Comparison of ENCODE assay signal across 9 cellular contexts in genomic region chr5:174608631-174609097, GRCh38.
DNase-seq lines count a peak whose midpoint lies in the region; ATAC-seq, FAIRE-seq and TF ChIP-seq lines count a peak whose summit lies in the region.
"Had no signal": no experiment of that assay in that cellular context is flagged by ENCODE, and none has a peak within 500 bp of the region (broad histone marks: within the 10 kb centered on the region; RNA-seq: fewer than 3 reads in every experiment).

No MANE protein-coding gene starts in this region.

- FAIRE-seq in GM19239 (lab: Jason Lieb, UNC): no peak

- H3K27ac Mint-ChIP-seq in dendritic cell treated with granulocyte-macrophage colony-stimulating factor and Interleukin-4, amounts not matched to agents 40 ng/mL and 50 ng/mL, for 4 days: peak overlapping the region; percentile 15
- H3K27ac Mint-ChIP-seq in natural killer cell treated with Interleukin-12 subunit alpha and Interleukin-12 subunit beta and Interleukin-15 and Interleukin-18, amount 100 ng/mL, for 72 hours: no peak overlapping the region

- no peaks in the 10 kb centered on the region for H3K36me3 Mint-ChIP-seq in dendritic cell treated with granulocyte-macrophage colony-stimulating factor and Interleukin-4, amounts not matched to agents 40 ng/mL and 50 ng/mL, for 4 days (ENCODE audit: low read depth)
- no peaks in the 10 kb centered on the region for H3K36me3 Mint-ChIP-seq in natural killer cell treated with Interleukin-12 subunit alpha and Interleukin-12 subunit beta and Interleukin-15 and Interleukin-18, amount 100 ng/mL, for 72 hours

- H3K27ac ChIP-seq in gastrocnemius medialis: no peak overlapping the region

- TF ChIP-seq POLR2A in gastrocnemius medialis (IDR thresholded peaks at IDR 0.05): no peak

- H3K4me3 Mint-ChIP-seq in dendritic cell treated with granulocyte-macrophage colony-stimulating factor and Interleukin-4, amounts not matched to agents 40 ng/mL and 50 ng/mL, for 4 days: peak overlapping the region; percentile 56
- H3K4me3 Mint-ChIP-seq in natural killer cell treated with Interleukin-12 subunit alpha and Interleukin-12 subunit beta and Interleukin-15 and Interleukin-18, amount 100 ng/mL, for 72 hours: no peak overlapping the region

- peaks cover 41% of the 10 kb centered on the region for H3K27me3 Mint-ChIP-seq in dendritic cell treated with granulocyte-macrophage colony-stimulating factor and Interleukin-4, amounts not matched to agents 40 ng/mL and 50 ng/mL, for 4 days
- H3K27me3 Mint-ChIP-seq in natural killer cell treated with Interleukin-12 subunit alpha and Interleukin-12 subunit beta and Interleukin-15 and Interleukin-18, amount 100 ng/mL, for 72 hours: peaks cover 7 to 12% of the 10 kb centered on the region in 2 donors

- no peaks in the 10 kb centered on the region for H3K36me3 ChIP-seq in gastrocnemius medialis

- no peaks in the 10 kb centered on the region for H3K9me3 ChIP-seq in gastrocnemius medialis

- H3K9me3 Mint-ChIP-seq in dendritic cell treated with granulocyte-macrophage colony-stimulating factor and Interleukin-4, amounts not matched to agents 40 ng/mL and 50 ng/mL, for 4 days: no peaks in the 10 kb centered on the region
- H3K9me3 Mint-ChIP-seq in natural killer cell treated with Interleukin-12 subunit alpha and Interleukin-12 subunit beta and Interleukin-15 and Interleukin-18, amount 100 ng/mL, for 72 hours: no peaks in the 10 kb centered on the region

- intact Hi-C loops in dendritic cell treated with granulocyte-macrophage colony-stimulating factor and Interleukin-4, amounts not matched to agents 40 ng/mL and 50 ng/mL, for 4 days (cut with micrococcal nuclease): no loop called here
- intact Hi-C loops in gastrocnemius medialis (cut with DNase I; ENCODE audit: low total_unique reads): no loop called here

- DNase-seq in C1 segment of cervical spinal cord (lab: John Stamatoyannopoulos, UW) (peak in 9 of 14 donors; percentile 2 to 45 (median 21)), MV-4-11 (lab: John Stamatoyannopoulos, UW) (peak; percentile 94), NCI-H748 treated with DMSO at 0.1 percent for 48 hours (lab: John Stamatoyannopoulos, UW) (no peak), DMS153 (lab: John Stamatoyannopoulos, UW) (no peak), GM19239 (ENCODE audit: insufficient read length, low spot score) (no peak), gastrocnemius medialis (no peak)
- DNase-seq in natural killer cell treated with Interleukin-12 subunit alpha and Interleukin-12 subunit beta and Interleukin-15 and Interleukin-18, amount 100 ng/mL, for 72 hours (ENCODE audit: low spot score): no peak
- DNase-seq: central memory CD4-positive, alpha-beta T cell had no signal

- peak; percentile 65 to 67 for ATAC-seq in natural killer cell treated with Interleukin-12 subunit alpha and Interleukin-12 subunit beta and Interleukin-15 and Interleukin-18, amount 100 ng/mL, for 72 hours
- ATAC-seq in gastrocnemius medialis: no peak

- TF ChIP-seq CTCF in gastrocnemius medialis (IDR thresholded peaks at IDR 0.05 in 4 of 5, conservative IDR thresholded peaks at IDR 0.05 in 1 of 5): no peak

- H3K27me3 ChIP-seq in gastrocnemius medialis: peaks cover 0 to 3% (median 0%) of the 10 kb centered on the region in 3 donors

- in situ Hi-C loops in gastrocnemius medialis (cut with MboI; ENCODE audit: low sequenced_read_pairs in 4 of 4): no loop called here

- peaks cover 9% of the 10 kb centered on the region for H3K4me1 Mint-ChIP-seq in dendritic cell treated with granulocyte-macrophage colony-stimulating factor and Interleukin-4, amounts not matched to agents 40 ng/mL and 50 ng/mL, for 4 days (ENCODE audit: low read depth)
- no peaks in the 10 kb centered on the region for H3K4me1 Mint-ChIP-seq in natural killer cell treated with Interleukin-12 subunit alpha and Interleukin-12 subunit beta and Interleukin-15 and Interleukin-18, amount 100 ng/mL, for 72 hours (ENCODE audit: low read depth in 2 of 2)

- H3K4me3 ChIP-seq in gastrocnemius medialis: no peak overlapping the region

- H3K4me1 ChIP-seq in gastrocnemius medialis: peaks cover 0 to 6% of the 10 kb centered on the region in 2 donors

Comparison
In these comparisons a context has a peak if more than half of its experiments do, and no peak if none do; other contexts are left out.
1. DNase-seq: peak in C1 segment of cervical spinal cord (9 of 14) and MV-4-11 (single experiment); none in natural killer cell treated with Interleukin-12 subunit alpha and Interleukin-12 subunit beta and Interleukin-15 and Interleukin-18, amount 100 ng/mL, for 72 hours (single experiment), NCI-H748 treated with DMSO at 0.1 percent for 48 hours (single experiment), DMS153 (single experiment), GM19239 (single experiment) and gastrocnemius medialis (0 of 2).
2. ATAC-seq: peak in natural killer cell treated with Interleukin-12 subunit alpha and Interleukin-12 subunit beta and Interleukin-15 and Interleukin-18, amount 100 ng/mL, for 72 hours (2 of 2); none in gastrocnemius medialis (0 of 2).